ENCODE assay signal across 8 cellular contexts in genomic region chr11:44574620-44575287, GRCh38. TPM values are rescaled to one million over a fixed set of nuclear protein-coding genes. Genes with fewer than 3 reads are reported as not detected.
DNase-seq lines count a peak whose midpoint lies in the region; FAIRE-seq and TF ChIP-seq lines count a peak whose summit lies in the region.

No MANE protein-coding gene starts in this region.

- H3K4me1 Mint-ChIP-seq in astrocyte (ENCODE audit: low read depth, unreplicated experiment) (peaks cover 51% of the 10 kb centered on the region), glutamatergic neuron (ENCODE audit: low read depth, unreplicated experiment) (peaks cover 12% of the 10 kb centered on the region)

- H3K4me3 ChIP-seq in astrocyte (ENCODE audit: insufficient read depth, low read depth, low read length): peak overlapping the region; percentile 14

- H2AFZ ChIP-seq in astrocyte (ENCODE audit: low read depth, low read length): no peak overlapping the region

- FAIRE-seq in astrocyte (lab: Jason Lieb, UNC): peak; percentile 83

- H3K9me3 Mint-ChIP-seq in astrocyte (ENCODE audit: unreplicated experiment) (no peaks in the 10 kb centered on the region), glutamatergic neuron (ENCODE audit: unreplicated experiment) (peaks cover 5% of the 10 kb centered on the region)

- peaks cover 1% of the 10 kb centered on the region for H3K27me3 Mint-ChIP-seq in astrocyte (ENCODE audit: low read depth, unreplicated experiment)
- peaks cover 2% of the 10 kb centered on the region for H3K27me3 Mint-ChIP-seq in glutamatergic neuron (ENCODE audit: unreplicated experiment)

- no peaks in the 10 kb centered on the region for H3K79me2 ChIP-seq in astrocyte (ENCODE audit: insufficient read depth, low read length)

- H3K4me1 ChIP-seq in astrocyte (ENCODE audit: insufficient read depth, low read length): peaks cover 38% of the 10 kb centered on the region

- H3K27ac ChIP-seq in astrocyte (ENCODE audit: low read depth, low read length): peak overlapping the region; percentile 91

- H3K27ac Mint-ChIP-seq in astrocyte (ENCODE audit: unreplicated experiment) (peak overlapping the region; percentile 99), glutamatergic neuron (ENCODE audit: unreplicated experiment) (no peak overlapping the region)

- peaks cover 3% of the 10 kb centered on the region for H4K20me1 ChIP-seq in astrocyte (ENCODE audit: insufficient read depth, low read length)

- DNase-seq in stimulated activated CD4-positive, alpha-beta T cell treated with anti-CD3 and anti-CD28 coated beads, Interleukin-15, amount 100 ng/mL, for 24 hours: peak; percentile 63
- DNase-seq in stimulated activated CD4-positive, alpha-beta T cell treated with anti-CD3 and anti-CD28 coated beads, Interleukin-2, amount 100 ng/mL, for 48 hours: no peak
- DNase-seq in LHCN-M2 (ENCODE audit: low read depth) (peak; percentile 93), astrocyte (ENCODE audit: low read depth) (peak; percentile 98), myocyte (ENCODE audit: low read depth) (peak; percentile 67), RKO (ENCODE audit: low spot score) (no peak), glutamatergic neuron (no peak), superior temporal gyrus (ENCODE audit: extremely low spot score) (no peak)

- no peaks in the 10 kb centered on the region for H3K9me3 ChIP-seq in astrocyte (ENCODE audit: insufficient read depth, low read depth, low read length)

- H3K36me3 ChIP-seq in astrocyte (ENCODE audit: insufficient read depth, low read length): no peaks in the 10 kb centered on the region

- H3K4me3 Mint-ChIP-seq in astrocyte (ENCODE audit: unreplicated experiment) (peak overlapping the region; percentile 48), glutamatergic neuron (ENCODE audit: unreplicated experiment) (no peak overlapping the region)

- peak overlapping the region; percentile 76 for H3K4me2 ChIP-seq in astrocyte (ENCODE audit: low read length)

- H3K9ac ChIP-seq in astrocyte (ENCODE audit: low read length): peak overlapping the region; percentile 75

- TF ChIP-seq CTCF in astrocyte (IDR thresholded peaks at IDR 0.05; ENCODE audit: insufficient read depth, low read depth, low read length) (no peak), glutamatergic neuron (IDR thresholded peaks at IDR 0.05; ENCODE audit: partially characterized antibody, unreplicated experiment) (no peak)

- H3K27me3 ChIP-seq in astrocyte (ENCODE audit: insufficient read depth, low read length): peaks cover 3% of the 10 kb centered on the region

- peaks cover 6% of the 10 kb centered on the region for H3K36me3 Mint-ChIP-seq in astrocyte (ENCODE audit: low read depth, unreplicated experiment)
- H3K36me3 Mint-ChIP-seq in glutamatergic neuron (ENCODE audit: unreplicated experiment): peaks cover 4% of the 10 kb centered on the region

RNA-seq across cellular contexts. Expression of gene CD82, which starts 9.3 kb away (rescaled TPM):
- total RNA-seq in LHCN-M2 (2014; rRNA removed): 304 and 372 TPM in 2 replicates
- polyA plus RNA-seq in LHCN-M2 (2012): 301 TPM
- total RNA-seq in astrocyte: 74.5 and 90.6 TPM in 2 replicates
- total RNA-seq in myocyte: 98.2 and 135 TPM in 2 replicates
- 314 TPM for polyA plus RNA-seq in myocyte (2012)
- 4.4 TPM for total RNA-seq in glutamatergic neuron (ENCODE audit: unreplicated experiment)

Comparison
In these comparisons a context has a peak if more than half of its experiments do, and no peak if none do; other contexts are left out.
1. DNase-seq: peak in stimulated activated CD4-positive, alpha-beta T cell treated with anti-CD3 and anti-CD28 coated beads, Interleukin-15, amount 100 ng/mL, for 24 hours (single experiment), LHCN-M2 (single experiment), astrocyte (single experiment) and myocyte (single experiment); none in stimulated activated CD4-positive, alpha-beta T cell treated with anti-CD3 and anti-CD28 coated beads, Interleukin-2, amount 100 ng/mL, for 48 hours (0 of 2), RKO (single experiment), glutamatergic neuron (single experiment) and superior temporal gyrus (single experiment).
2. RNA of gene CD82, which starts 9.3 kb away (total RNA-seq): 304 to 372 TPM in LHCN-M2, 98.2 to 135 TPM in myocyte and 74.5 to 90.6 TPM in astrocyte; 4.4 TPM in glutamatergic neuron (single experiment); every median in the first group is over 10 times any median in the second.